ENCODE assay signal across 8 cellular contexts in the genomic region with DNA sequence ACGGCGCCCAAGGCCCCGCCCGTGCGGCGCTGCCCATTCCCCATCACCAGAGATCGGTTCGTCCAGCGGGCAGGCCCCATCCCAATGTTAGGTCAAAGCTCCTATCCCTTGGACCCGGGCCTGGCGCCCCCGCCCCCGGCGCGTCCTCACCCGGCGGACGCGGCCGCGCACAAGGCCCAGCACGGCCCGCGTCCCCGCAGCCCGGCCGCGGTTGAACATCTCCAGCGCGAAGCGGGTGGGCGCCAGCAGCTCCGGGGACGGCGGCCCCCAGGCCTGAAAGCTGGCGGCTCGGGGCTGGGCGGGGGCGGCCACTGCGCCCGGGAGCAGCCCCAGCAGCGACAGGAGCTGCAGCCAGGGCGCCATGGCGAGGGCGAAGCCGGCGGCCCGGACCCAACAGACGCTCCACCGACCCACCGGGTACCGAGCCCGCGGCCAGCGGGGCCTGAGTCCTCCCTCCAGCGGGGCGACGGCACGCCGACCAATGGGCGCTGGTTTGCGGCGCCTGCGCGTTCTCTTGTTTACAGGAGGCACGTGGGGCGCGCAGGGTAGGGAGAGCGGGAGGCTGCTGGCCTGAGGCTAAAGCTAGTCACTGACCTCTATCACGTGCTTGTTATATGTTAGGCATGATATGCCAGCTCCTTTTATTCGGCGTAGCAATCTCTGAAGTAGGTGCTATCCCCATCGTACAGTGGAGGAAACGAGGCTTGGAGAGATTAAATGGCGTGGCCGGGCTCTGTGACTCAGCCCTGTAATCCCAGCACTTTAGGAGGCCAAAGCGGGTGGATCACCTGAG. TPM values are rescaled to one million over a fixed set of nuclear protein-coding genes. Genes with fewer than 3 reads are reported as not detected.
A peak's percentile ranks its signal among the peaks of the same experiment; 100 is the strongest.
DNase-seq lines count a peak whose midpoint lies in the region; ATAC-seq, FAIRE-seq and TF ChIP-seq lines count a peak whose summit lies in the region.

A gene (minus strand): TSS at position 483 of the 793 bp plus-strand sequence. CDS start 120 bp downstream, at position 363.

- no peak for ATAC-seq in HG03196 (IDR thresholded peaks at IDR 0.05; ENCODE audit: unreplicated experiment)
- ATAC-seq in HG02885 (IDR thresholded peaks at IDR 0.05; ENCODE audit: poor library complexity, unreplicated experiment), result no peak

- peak; percentile 86 for FAIRE-seq in GM12891 (lab: Jason Lieb, UNC)

- DNase-seq in GM12891 (ENCODE audit: insufficient read length, low spot score) (peak; percentile 93), NCI-H1694 (lab: John Stamatoyannopoulos, UW) (peak; percentile 8), WERI-Rb-1 (peak; percentile 92), brain microvascular endothelial cell (peak; percentile 51)
- peak; percentile 72 for DNase-seq in stimulated activated CD4-positive, alpha-beta T cell treated with anti-CD3 and anti-CD28 coated beads, Interleukin-12 subunit alpha, Interleukin-12 subunit beta, amount 100 ng/mL, for 4 hours

- H3K9ac ChIP-seq in iPS-20b (ENCODE audit: low read depth, low read length), result 0 out of 2 replicates have a peak within 1 kb of the TSS, but pooled peaks have one; percentile 19

- H3K27me3 ChIP-seq in WERI-Rb-1 (ENCODE audit: insufficient read depth, low read depth, severe bottlenecking) (no peaks in the 10 kb centered on the region), brain microvascular endothelial cell (replicated peaks) (no peaks in the 10 kb centered on the region), iPS-20b (ENCODE audit: insufficient read depth, low read length) (no peaks in the 10 kb centered on the region)

- in situ Hi-C loops in brain microvascular endothelial cell (cut with HindIII; ENCODE audit: low pct_ligation_motif_present, low sequenced_read_pairs), result no loop called here

- TF ChIP-seq CTCF in WERI-Rb-1 (IDR thresholded peaks at IDR 0.05; ENCODE audit: low read depth, low read length), result no peak
- TF ChIP-seq CTCF in brain microvascular endothelial cell (IDR thresholded peaks at IDR 0.05; ENCODE audit: low read depth, low read length, missing control alignments), result no peak

- H3K27ac ChIP-seq in WERI-Rb-1 (peak within 1 kb of the TSS; percentile 74), brain microvascular endothelial cell (no peak within 1 kb of the TSS), iPS-20b (ENCODE audit: low read length) (no peak within 1 kb of the TSS)

- H3K4me1 ChIP-seq in iPS-20b (ENCODE audit: insufficient read depth, low read length), result peaks cover 16% of the 10 kb centered on the region

- H3K36me3 ChIP-seq in WERI-Rb-1 (peaks cover 27% of the 10 kb centered on the region), brain microvascular endothelial cell (replicated peaks) (no peaks in the 10 kb centered on the region), iPS-20b (ENCODE audit: insufficient read depth, low read depth, low read length) (peaks cover 2% of the 10 kb centered on the region; the same call in 1 of the 2 replicates)

- H3K9me3 ChIP-seq in WERI-Rb-1 (ENCODE audit: severe bottlenecking) (no peaks in the 10 kb centered on the region), iPS-20b (ENCODE audit: insufficient read depth, low read depth, low read length) (no peaks in the 10 kb centered on the region)

- TF ChIP-seq POLR2A in GM12891 (IDR thresholded peaks at IDR 0.05; ENCODE audit: low read depth, low read length), result no peak

- peak within 1 kb of the TSS; percentile 44 for H3K4me3 ChIP-seq in WERI-Rb-1 (ENCODE audit: low read depth, low read length)
- peak within 1 kb of the TSS; percentile 47 for H3K4me3 ChIP-seq in brain microvascular endothelial cell (ENCODE audit: low read depth, low read length)
- H3K4me3 ChIP-seq in iPS-20b (ENCODE audit: low read length), result no peak within 1 kb of the TSS

TF ChIP-seq in GM12891, 5 proteins besides CTCF, POLR2A, EP300 and RAD21:
- TF ChIP-seq POU2F2 (IDR thresholded peaks at IDR 0.05; ENCODE audit: low read depth, low read length) (no peak), TAF1 (IDR thresholded peaks at IDR 0.05; ENCODE audit: low read depth, low read length) (no peak), SPI1 (IDR thresholded peaks at IDR 0.05; ENCODE audit: low read depth, low read length) (no peak), POLR2AphosphoS5 (IDR thresholded peaks at IDR 0.05; ENCODE audit: low read depth, low read length) (no peak), PAX5 (IDR thresholded peaks at IDR 0.05; ENCODE audit: insufficient read depth, low read length, severe bottlenecking) (no peak)

RNA-seq across cellular contexts. Expression of the gene that starts here (rescaled TPM):
- polyA plus RNA-seq in GM12891 (2012; ENCODE audit: low read depth, missing spikeins), result 0.36 TPM

Comparison
In these comparisons a context has a peak if more than half of its experiments do, and no peak if none do; other contexts are left out.
1. DNase-seq: peak in every context shown above with its lines; median percentile 93 in GM12891; 92 in WERI-Rb-1; 72 in stimulated activated CD4-positive, alpha-beta T cell treated with anti-CD3 and anti-CD28 coated beads, Interleukin-12 subunit alpha, Interleukin-12 subunit beta, amount 100 ng/mL, for 4 hours; 51 in brain microvascular endothelial cell; 8 in NCI-H1694.